Comparison of ENCODE assay signal across 19 cellular contexts in the genomic region with DNA sequence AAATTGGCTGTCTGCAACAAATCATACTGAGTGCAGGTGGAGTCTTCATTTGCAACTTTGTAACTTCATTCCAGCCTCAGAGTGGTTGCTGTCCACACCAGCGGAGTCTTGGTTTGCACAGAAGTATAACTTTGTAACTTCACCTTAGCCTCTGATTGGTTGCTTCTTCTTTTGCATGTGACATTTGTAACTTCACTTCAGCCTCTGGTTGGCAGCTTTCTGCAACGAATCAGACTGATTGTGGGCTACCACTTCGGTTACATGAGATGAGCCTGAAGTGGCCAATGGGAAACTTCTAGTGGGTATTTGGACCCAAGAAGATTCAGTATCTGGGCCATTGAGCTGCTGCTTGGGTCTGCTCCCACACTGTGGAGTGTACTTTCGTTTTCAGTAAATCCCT. TPM values are rescaled to one million over a fixed set of nuclear protein-coding genes. Genes with fewer than 3 reads are reported as not detected.
A peak's percentile ranks its signal among the peaks of the same experiment; 100 is the strongest.
DNase-seq lines count a peak whose midpoint lies in the region; ATAC-seq and TF ChIP-seq lines count a peak whose summit lies in the region.
"Had no signal": no experiment of that assay in that cellular context is flagged by ENCODE, and none has a peak within 500 bp of the region (broad histone marks: within the 10 kb centered on the region; RNA-seq: fewer than 3 reads in every experiment).

No MANE protein-coding gene starts in this region.

- H3K9me3 ChIP-seq in Panc1 (ENCODE audit: control insufficient read depth, insufficient read depth, low read depth, low read length) (no peaks in the 10 kb centered on the region), skeletal muscle satellite cell (replicated peaks; ENCODE audit: low read length) (no peaks in the 10 kb centered on the region), MM.1S (replicated peaks; ENCODE audit: insufficient read depth, low read length) (no peaks in the 10 kb centered on the region)
- H3K9me3 ChIP-seq: Caco-2, prostate gland, vagina had no signal

- CTCF ChIA-PET in Panc1 (lab: Charles Lee), result interaction anchor here (0.9 kb wide), 1 partner anchor 53 kb away, joined by 3 read pairs; no protein-coding TSS in a partner anchor

- peak; percentile 45 for DNase-seq in Caki2 (ENCODE audit: low read depth)
- no peak for DNase-seq in Panc1 (ENCODE audit: low read depth, low spot score)
- DNase-seq in fibroblast of mammary gland (ENCODE audit: low read depth), result peak; percentile 55
- DNase-seq in MM.1S, result no peak
- no peak for DNase-seq in middle frontal gyrus (ENCODE audit: extremely low spot score, low spot score)
- DNase-seq in T1000 (lab: John Stamatoyannopoulos, UW), result no peak
- DNase-seq: activated CD4-positive, alpha-beta T cell treated with anti-CD3 and anti-CD28 coated beads for 48 hours; activated naive CD4-positive, alpha-beta T cell; aorta; Caco-2; islet precursor cell; MV-4-11; NCI-H1930; stimulated activated CD4-positive, alpha-beta T cell treated with anti-CD3 and anti-CD28 coated beads, Interleukin-15, amount 100 ng/mL, for 24 hours; stimulated activated naive B cell treated with anti-CD40 and anti-IgM and Interleukin-4, amounts not matched to agents 10 μg/mL and 1 μg/mL and 100 μg/mL, for 72 hours had no signal

- no peaks in the 10 kb centered on the region for H4K20me1 ChIP-seq in MM.1S (ENCODE audit: insufficient read depth, low read length)

- H3K9ac ChIP-seq in skeletal muscle satellite cell (ENCODE audit: low read depth, low read length) (peak overlapping the region; percentile 64), MM.1S (ENCODE audit: low read length) (no peak overlapping the region)

- no peaks in the 10 kb centered on the region for H3K79me2 ChIP-seq in MM.1S (ENCODE audit: low read length)

- peak overlapping the region; percentile 23 to 50 for H3K4me3 ChIP-seq in Panc1 (ENCODE audit: low read depth in 2 of 2, low read length in 2 of 2)
- peak overlapping the region; percentile 18 for H3K4me3 ChIP-seq in fibroblast of mammary gland (ENCODE audit: control insufficient read depth, low read depth, low read length)
- peak overlapping the region; percentile 62 for H3K4me3 ChIP-seq in skeletal muscle satellite cell (ENCODE audit: low read length)
- no peak overlapping the region for H3K4me3 ChIP-seq in MM.1S (ENCODE audit: low read length)
- H3K4me3 ChIP-seq: prostate gland, vagina had no signal

- in situ Hi-C loops in Caki2 (cut with HindIII; ENCODE audit: low pct_unique_long_range_greater_than_20kb, low sequenced_read_pairs) (no loop called here), Panc1 (cut with HindIII; ENCODE audit: low pct_unique_long_range_greater_than_20kb, low sequenced_read_pairs) (no loop called here)

- intact Hi-C loops in Panc1 (cut with micrococcal nuclease; ENCODE audit: unreplicated experiment), result no loop called here

- no peaks in the 10 kb centered on the region for H3F3A ChIP-seq in MM.1S (ENCODE audit: insufficient read depth, low read length)

- H3K9me2 ChIP-seq in MM.1S (replicated peaks; ENCODE audit: insufficient read depth, low read length), result no peaks in the 10 kb centered on the region

- no peak overlapping the region for H2AFZ ChIP-seq in MM.1S (ENCODE audit: low read length)

- POLR2A ChIA-PET in Panc1 (lab: Charles Lee), result no interaction called here

- H3K4me1 ChIP-seq in Panc1 (ENCODE audit: control insufficient read depth, insufficient read depth, low read length), result peaks cover 58% of the 10 kb centered on the region
- peaks cover 48% of the 10 kb centered on the region for H3K4me1 ChIP-seq in skeletal muscle satellite cell (ENCODE audit: control insufficient read depth, insufficient read depth, low read length)
- no peaks in the 10 kb centered on the region for H3K4me1 ChIP-seq in MM.1S (ENCODE audit: low read length)
- H3K4me1 ChIP-seq: Caco-2, prostate gland had no signal

- BruUV-seq in Panc1 (replicated peaks; lab: Mats Ljungman, UMichigan), result no TSS peak

- peak overlapping the region; percentile 87 for H3K4me2 ChIP-seq in skeletal muscle satellite cell (ENCODE audit: low read length)
- no peak overlapping the region for H3K4me2 ChIP-seq in MM.1S (ENCODE audit: low read depth, low read length)

- peak overlapping the region; percentile 77 for H3K27ac ChIP-seq in Panc1 (ENCODE audit: low read length)
- no peak overlapping the region for H3K27ac ChIP-seq in MM.1S (ENCODE audit: low read length)
- H3K27ac ChIP-seq: prostate gland, vagina had no signal

- no peak for TF ChIP-seq CTCF in Panc1 (IDR thresholded peaks at IDR 0.05)
- TF ChIP-seq CTCF in fibroblast of mammary gland (conservative IDR thresholded peaks at IDR 0.05; ENCODE audit: control insufficient read depth, insufficient read depth, low read depth, low read length), result no peak
- no peak for TF ChIP-seq CTCF in MM.1S (IDR thresholded peaks at IDR 0.05; ENCODE audit: low read length)

- ATAC-seq in Panc1 (peak; percentile 77), GM21825 (IDR thresholded peaks at IDR 0.05; ENCODE audit: unreplicated experiment) (no peak)
- ATAC-seq: stimulated activated naive B cell treated with anti-CD40 and anti-IgM and Interleukin-4, amounts not matched to agents 10 μg/mL and 1 μg/mL and 100 μg/mL, for 72 hours had no signal

- H3K27me3 ChIP-seq in Panc1 (ENCODE audit: control insufficient read depth, insufficient read depth, low read length), result no peaks in the 10 kb centered on the region
- H3K27me3 ChIP-seq in skeletal muscle satellite cell (ENCODE audit: control insufficient read depth, insufficient read depth, low read length), result no peaks in the 10 kb centered on the region
- H3K27me3 ChIP-seq in MM.1S (replicated peaks; ENCODE audit: insufficient read depth, low read length), result no peaks in the 10 kb centered on the region
- H3K27me3 ChIP-seq: vagina had no signal

- H3K36me3 ChIP-seq in Panc1 (ENCODE audit: control insufficient read depth, insufficient read depth, low read length), result no peaks in the 10 kb centered on the region
- no peaks in the 10 kb centered on the region for H3K36me3 ChIP-seq in skeletal muscle satellite cell (ENCODE audit: insufficient read depth, low read length)
- H3K36me3 ChIP-seq in MM.1S (replicated peaks; ENCODE audit: insufficient read depth, low read length), result no peaks in the 10 kb centered on the region
- H3K36me3 ChIP-seq: prostate gland, vagina had no signal

RNA-seq across cellular contexts. Expression of gene RASSF8, which starts 17.8 kb away (rescaled TPM):
- 27.1 and 44.0 TPM in 2 replicates for total RNA-seq in Caki2 (2014; rRNA removed; shearing (Covaris generic); ENCODE audit: low replicate concordance)
- 103 TPM for total RNA-seq in Panc1 (2021; ENCODE audit: unreplicated experiment)
- polyA plus RNA-seq in Panc1 (2012; ENCODE audit: insufficient read length), result 32.3 TPM
- total RNA-seq in skeletal muscle satellite cell (2012; rRNA removed), result 43.0 and 63.1 TPM in 2 replicates

Comparison
In these comparisons a context has a peak if more than half of its experiments do, and no peak if none do; other contexts are left out.
1. DNase-seq: peak in Caki2 (single experiment) and fibroblast of mammary gland (single experiment); none in Panc1 (single experiment), MM.1S (single experiment), middle frontal gyrus (single experiment) and T1000 (single experiment).